ENCODE assay signal across 13 cellular contexts in genomic region chr7:99733448-99733847, GRCh38. TPM values are rescaled to one million over a fixed set of nuclear protein-coding genes. Genes with fewer than 3 reads are reported as not detected.
DNase-seq lines count a peak whose midpoint lies in the region; ATAC-seq and TF ChIP-seq lines count a peak whose summit lies in the region.
"Had no signal": no experiment of that assay in that cellular context is flagged by ENCODE, and none has a peak within 500 bp of the region (broad histone marks: within the 10 kb centered on the region; RNA-seq: fewer than 3 reads in every experiment).

No MANE protein-coding gene starts in this region.

- POLR2A ChIA-PET in PC-9 (lab: Charles Lee; ENCODE audit: unreplicated experiment) = no interaction called here

- ATAC-seq in foreskin keratinocyte = no peak

- H3K4me1 ChIP-seq in PC-9 (replicated peaks; ENCODE audit: insufficient read depth) = peaks cover 31% of the 10 kb centered on the region
- peaks cover 28% of the 10 kb centered on the region for H3K4me1 ChIP-seq in foreskin keratinocyte
- H3K4me1 ChIP-seq: right atrium auricular region, stomach had no signal

- H3K4me3 ChIP-seq in PC-9 = no peak overlapping the region
- H3K4me3 ChIP-seq: right atrium auricular region, stomach had no signal

- H3K27ac ChIP-seq in PC-9 (no peak overlapping the region), foreskin keratinocyte (no peak overlapping the region)
- H3K27ac ChIP-seq: right atrium auricular region, stomach had no signal

- H3K9me2 ChIP-seq in PC-9 (ENCODE audit: insufficient read depth) = no peaks in the 10 kb centered on the region

- H3K9me3 ChIP-seq in PC-9 (ENCODE audit: insufficient read depth, low read depth) = no peaks in the 10 kb centered on the region
- H3K9me3 ChIP-seq: right atrium auricular region, stomach had no signal

- DNase-seq in ACHN (peak; percentile 36), EH (ENCODE audit: low read depth) (peak; percentile 2), PC-9 (no peak), foreskin keratinocyte (no peak), NCI-H446 (lab: John Stamatoyannopoulos, UW) (no peak), NCI-H510A (lab: John Stamatoyannopoulos, UW) (no peak), NCI-H146 (lab: John Stamatoyannopoulos, UW) (no peak), glutamatergic neuron (no peak)
- DNase-seq: NCI-H69, stomach had no signal

- in situ Hi-C loops in ACHN (cut with HindIII; ENCODE audit: low pct_ligation_motif_present, low pct_unique_long_range_greater_than_20kb, low sequenced_read_pairs) = no loop called here

- no peaks in the 10 kb centered on the region for H3K9me3 Mint-ChIP-seq in glutamatergic neuron (ENCODE audit: unreplicated experiment)
- H3K9me3 Mint-ChIP-seq: central memory CD8-positive, alpha-beta T cell had no signal

- no peaks in the 10 kb centered on the region for H3K36me3 Mint-ChIP-seq in glutamatergic neuron (ENCODE audit: unreplicated experiment)

- TF ChIP-seq CTCF in PC-9 (conservative IDR thresholded peaks at IDR 0.05) (0 out of 2 replicates have a peak, but pooled peaks have one; percentile 29), foreskin keratinocyte (conservative IDR thresholded peaks at IDR 0.05) (peak; percentile 26), glutamatergic neuron (IDR thresholded peaks at IDR 0.05; ENCODE audit: partially characterized antibody, unreplicated experiment) (no peak)

- no peaks in the 10 kb centered on the region for H4K20me1 ChIP-seq in PC-9 (ENCODE audit: insufficient read depth)

- H3K27me3 ChIP-seq in PC-9 (ENCODE audit: insufficient read depth, low read depth) (no peaks in the 10 kb centered on the region), foreskin keratinocyte (no peaks in the 10 kb centered on the region)
- H3K27me3 ChIP-seq: right atrium auricular region, stomach had no signal

- CTCF ChIA-PET in PC-9 (lab: Charles Lee) = no interaction called here

- no peaks in the 10 kb centered on the region for H3K36me3 ChIP-seq in PC-9 (ENCODE audit: low read depth)

- H3K27ac Mint-ChIP-seq in glutamatergic neuron (ENCODE audit: unreplicated experiment) = no peak overlapping the region

- intact Hi-C loops in PC-9 (cut with micrococcal nuclease; ENCODE audit: unreplicated experiment) = no loop called here

- H3K4me3 Mint-ChIP-seq in glutamatergic neuron (ENCODE audit: unreplicated experiment) = no peak overlapping the region
- H3K4me3 Mint-ChIP-seq: central memory CD8-positive, alpha-beta T cell had no signal

- H2AFZ ChIP-seq in PC-9 = no peak overlapping the region

- H3K79me2 ChIP-seq in PC-9 (ENCODE audit: low read depth) = no peaks in the 10 kb centered on the region

- H3F3A ChIP-seq in PC-9 (ENCODE audit: insufficient read depth, low read depth) = peaks cover 21% of the 10 kb centered on the region

- H3K4me2 ChIP-seq in PC-9 = no peak overlapping the region

- BruUV-seq in PC-9 (replicated peaks; lab: Mats Ljungman, UMichigan) = no TSS peak

- no peaks in the 10 kb centered on the region for H3K4me1 Mint-ChIP-seq in glutamatergic neuron (ENCODE audit: low read depth, unreplicated experiment)
- H3K4me1 Mint-ChIP-seq: central memory CD8-positive, alpha-beta T cell had no signal

- no peaks in the 10 kb centered on the region for H3K27me3 Mint-ChIP-seq in glutamatergic neuron (ENCODE audit: unreplicated experiment)
- H3K27me3 Mint-ChIP-seq: central memory CD8-positive, alpha-beta T cell had no signal

RNA-seq across cellular contexts. Expression of gene CYP3A7, which starts 1.5 kb away (rescaled TPM):
- total RNA-seq in PC-9 (2021) (not detected in 2 replicates), foreskin keratinocyte (not detected in 2 replicates), glutamatergic neuron (ENCODE audit: unreplicated experiment) (not detected)
- not detected in 2 replicates for polyA plus RNA-seq in foreskin keratinocyte
- total RNA-seq: activated CD8-positive, alpha-beta memory T cell treated with anti-CD3 and anti-CD28 coated beads for 36 hours; stomach had no signal
- polyA plus RNA-seq: stomach had no signal

RNA-seq across cellular contexts. Expression of gene CYP3A4, which starts 50.5 kb away (rescaled TPM):
- total RNA-seq in PC-9 (2021) (not detected in 2 replicates), foreskin keratinocyte (not detected in 2 replicates), glutamatergic neuron (ENCODE audit: unreplicated experiment) (not detected)
- not detected in 2 replicates for polyA plus RNA-seq in foreskin keratinocyte
- total RNA-seq: activated CD8-positive, alpha-beta memory T cell treated with anti-CD3 and anti-CD28 coated beads for 36 hours had no signal

RNA-seq across cellular contexts. Expression of gene CYP3A5, which starts 53.7 kb away (rescaled TPM):
- total RNA-seq in PC-9 (2021) (2.0 and 3.2 TPM in 2 replicates), foreskin keratinocyte (1.1 and 1.9 TPM in 2 replicates), glutamatergic neuron (ENCODE audit: unreplicated experiment) (not detected)
- 0.41 and 0.91 TPM in 2 replicates for polyA plus RNA-seq in foreskin keratinocyte

Comparison
In these comparisons a context has a peak if more than half of its experiments do, and no peak if none do; other contexts are left out.
1. DNase-seq: peak in ACHN (single experiment) and EH (single experiment); none in PC-9 (0 of 2), foreskin keratinocyte (0 of 2), NCI-H446 (0 of 2), NCI-H510A (single experiment), NCI-H146 (single experiment) and glutamatergic neuron (single experiment).